28 cellular contexts compared by ENCODE assay signal in the genomic region with DNA sequence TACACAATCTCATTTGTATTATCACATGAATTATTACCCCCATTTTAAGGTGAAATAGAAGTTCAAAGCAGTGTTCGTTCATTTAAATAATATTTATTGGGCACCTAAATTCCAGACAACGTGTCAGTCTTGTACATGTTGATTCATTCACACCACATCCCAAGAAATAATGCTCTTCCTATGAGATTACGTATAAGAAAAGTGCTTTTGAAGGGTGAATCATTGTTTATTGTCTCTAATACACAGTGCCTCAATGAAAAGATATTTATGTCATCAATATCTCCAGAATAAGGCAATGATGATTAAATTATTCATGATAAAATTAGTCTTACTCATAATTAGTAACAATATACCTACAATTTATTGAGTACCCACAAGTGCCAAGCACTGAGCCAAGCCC. TPM values are rescaled to one million over a fixed set of nuclear protein-coding genes. Genes with fewer than 3 reads are reported as not detected.
"Had no signal": no experiment of that assay in that cellular context is flagged by ENCODE, and none has a peak within 500 bp of the region (broad histone marks: within the 10 kb centered on the region; RNA-seq: fewer than 3 reads in every experiment).

No MANE protein-coding gene starts in this region.

- H3K9me3 Mint-ChIP-seq: naive thymus-derived CD4-positive, alpha-beta T cell; natural killer cell treated with Interleukin-12 subunit alpha and Interleukin-12 subunit beta and Interleukin-15 and Interleukin-18, amount 100 ng/mL, for 72 hours; stimulated activated naive B cell treated with anti-CD40 and anti-IgM and Interleukin-4, amounts not matched to agents 10 μg/mL and 1 μg/mL and 100 μg/mL, for 72 hours had no signal

- H3K4me1 Mint-ChIP-seq: naive thymus-derived CD4-positive, alpha-beta T cell; stimulated activated naive B cell treated with anti-CD40 and anti-IgM and Interleukin-4, amounts not matched to agents 10 μg/mL and 1 μg/mL and 100 μg/mL, for 72 hours had no signal

- H3K27me3 ChIP-seq: left lung, ovary, right atrium auricular region, right lobe of liver, stomach, testis, thyroid gland, transverse colon, upper lobe of left lung, vagina had no signal

- H3K27me3 Mint-ChIP-seq: progenitor cell of endocrine pancreas had no signal

- H3K9me3 ChIP-seq: left lung, lower lobe of right lung, mucosa of descending colon, ovary, right atrium auricular region, right lobe of liver, stomach, testis, thyroid gland, transverse colon, upper lobe of left lung, vagina had no signal

- H3K27ac ChIP-seq: left lung, lower lobe of right lung, ovary, right atrium auricular region, right lobe of liver, stomach, testis, thyroid gland, transverse colon, upper lobe of left lung, vagina had no signal

- H3K27ac Mint-ChIP-seq: naive thymus-derived CD4-positive, alpha-beta T cell; natural killer cell treated with Interleukin-12 subunit alpha and Interleukin-12 subunit beta and Interleukin-15 and Interleukin-18, amount 100 ng/mL, for 72 hours; progenitor cell of endocrine pancreas; stimulated activated naive B cell treated with anti-CD40 and anti-IgM and Interleukin-4, amounts not matched to agents 10 μg/mL and 1 μg/mL and 100 μg/mL, for 72 hours had no signal

- H3K4me3 Mint-ChIP-seq: naive thymus-derived CD4-positive, alpha-beta T cell; natural killer cell treated with Interleukin-12 subunit alpha and Interleukin-12 subunit beta and Interleukin-15 and Interleukin-18, amount 100 ng/mL, for 72 hours; stimulated activated naive B cell treated with anti-CD40 and anti-IgM and Interleukin-4, amounts not matched to agents 10 μg/mL and 1 μg/mL and 100 μg/mL, for 72 hours had no signal

- DNase-seq: hippocampal formation; kidney; left colon; left lung; lower lobe of right lung; midbrain; mucosa of descending colon; naive thymus-derived CD4-positive, alpha-beta T cell; ovary; right lobe of liver; stimulated activated CD4-positive, alpha-beta T cell treated with anti-CD3 and anti-CD28 coated beads, Interleukin-12 subunit alpha, Interleukin-12 subunit beta, amount 100 ng/mL, for 4 hours; stimulated activated CD4-positive, alpha-beta T cell treated with anti-CD3 and anti-CD28 coated beads, Interleukin-15, amount 100 ng/mL, for 24 hours; stimulated activated CD4-positive, alpha-beta T cell treated with anti-CD3 and anti-CD28 coated beads, Interleukin-2, amount 100 ng/mL, for 24 hours; stimulated activated CD4-positive, alpha-beta T cell treated with anti-CD3 and anti-CD28 coated beads, Interleukin-4, amount 100 ng/mL, for 1 hour; stimulated activated naive B cell treated with anti-CD40 and anti-IgM and Interleukin-4, amounts not matched to agents 10 μg/mL and 1 μg/mL and 100 μg/mL, for 72 hours; stimulated activated naive CD8-positive, alpha-beta T cell treated with anti-CD3 and anti-CD28 coated beads, Interleukin-15, Interleukin-2, amounts not matched to agents 100 U/mL and 50 U/mL, for 24 hours; stomach; thyroid gland; transverse colon; upper lobe of left lung had no signal

- H3K36me3 ChIP-seq: left lung, ovary, right atrium auricular region, thyroid gland, transverse colon had no signal

- H3K4me3 ChIP-seq: left lung, lower lobe of right lung, mucosa of descending colon, ovary, right atrium auricular region, right lobe of liver, stomach, thyroid gland, transverse colon, upper lobe of left lung, vagina had no signal

- FAIRE-seq: kidney had no signal

- ATAC-seq: left colon; left lung; lower lobe of right lung; mucosa of descending colon; naive thymus-derived CD4-positive, alpha-beta T cell; natural killer cell treated with Interleukin-12 subunit alpha and Interleukin-12 subunit beta and Interleukin-15 and Interleukin-18, amount 100 ng/mL, for 72 hours; right lobe of liver; stimulated activated naive B cell treated with anti-CD40 and anti-IgM and Interleukin-4, amounts not matched to agents 10 μg/mL and 1 μg/mL and 100 μg/mL, for 72 hours; stimulated activated naive CD8-positive, alpha-beta T cell treated with anti-CD3 and anti-CD28 coated beads, Interleukin-15, Interleukin-2, amounts not matched to agents 100 U/mL and 50 U/mL, for 24 hours had no signal

- H3K4me1 ChIP-seq: left lung, lower lobe of right lung, right atrium auricular region, right lobe of liver, stomach, testis, thyroid gland, transverse colon, upper lobe of left lung, vagina had no signal

- H3K36me3 Mint-ChIP-seq: natural killer cell treated with Interleukin-12 subunit alpha and Interleukin-12 subunit beta and Interleukin-15 and Interleukin-18, amount 100 ng/mL, for 72 hours; stimulated activated naive B cell treated with anti-CD40 and anti-IgM and Interleukin-4, amounts not matched to agents 10 μg/mL and 1 μg/mL and 100 μg/mL, for 72 hours had no signal

RNA-seq across cellular contexts. Expression of a gene that starts 35.6 kb away (rescaled TPM):
- total RNA-seq: mesenteric fat pad; myocyte; naive thymus-derived CD4-positive, alpha-beta T cell; natural killer cell treated with Interleukin-12 subunit alpha and Interleukin-12 subunit beta and Interleukin-15 and Interleukin-18, amount 100 ng/mL, for 72 hours; transverse colon; vagina had no signal
- polyA plus RNA-seq: naive thymus-derived CD4-positive, alpha-beta T cell; neural cell had no signal

RNA-seq across cellular contexts. Expression of a gene that starts 56.4 kb away (rescaled TPM):
- total RNA-seq: naive thymus-derived CD4-positive, alpha-beta T cell; natural killer cell treated with Interleukin-12 subunit alpha and Interleukin-12 subunit beta and Interleukin-15 and Interleukin-18, amount 100 ng/mL, for 72 hours had no signal
- polyA plus RNA-seq: naive thymus-derived CD4-positive, alpha-beta T cell had no signal
